1 cellular context compared by ENCODE assay signal in the genomic region with DNA sequence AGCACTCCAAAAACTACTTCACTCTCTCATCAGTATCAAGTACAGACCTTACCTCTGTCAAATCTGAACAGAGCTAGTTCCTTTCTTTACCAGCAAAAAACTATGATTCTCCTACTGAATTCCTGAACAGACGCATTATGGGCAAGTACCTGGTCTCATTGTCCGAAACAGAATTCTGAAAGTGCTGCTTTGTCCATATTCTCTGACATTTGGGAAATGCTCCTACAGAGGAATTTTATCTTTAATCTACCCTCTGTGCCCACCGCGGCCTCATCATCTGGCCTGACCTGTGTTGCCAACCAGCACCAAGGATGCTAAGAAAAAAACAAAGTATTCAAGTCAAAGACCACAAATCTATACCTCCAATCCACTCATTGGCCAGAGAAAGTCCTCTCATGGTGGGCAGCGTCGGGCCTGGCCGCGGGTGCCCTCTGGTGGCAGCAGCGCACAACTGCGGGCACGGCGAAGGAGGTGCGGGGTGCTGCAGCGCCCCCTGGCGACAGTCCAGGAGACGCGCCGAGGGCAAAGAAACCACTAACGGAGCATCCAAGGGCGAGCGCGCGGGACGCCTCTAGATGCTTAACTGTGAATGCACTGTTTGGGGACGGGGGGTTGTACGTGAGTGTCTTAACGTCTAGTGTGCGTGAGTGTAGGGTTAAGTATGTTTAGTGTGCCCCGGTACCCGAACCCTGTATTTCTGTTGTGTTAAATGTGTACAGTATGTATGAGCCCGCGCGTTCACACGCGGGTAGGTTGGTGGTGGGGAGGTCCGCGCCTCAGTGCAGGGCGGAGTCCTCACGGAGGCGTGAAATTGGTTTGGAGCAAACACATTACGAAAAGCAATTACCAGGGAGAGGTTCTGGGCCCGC.
A peak's percentile ranks its signal among the peaks of the same experiment; 100 is the strongest.
TF ChIP-seq lines count a peak whose summit lies in the region.

No MANE protein-coding gene starts in this region.

TF ChIP-seq in K562, 482 proteins besides CTCF, POLR2A, EP300 and RAD21 (continued from another document and continues in another):
- TF ChIP-seq, protein P1, sequence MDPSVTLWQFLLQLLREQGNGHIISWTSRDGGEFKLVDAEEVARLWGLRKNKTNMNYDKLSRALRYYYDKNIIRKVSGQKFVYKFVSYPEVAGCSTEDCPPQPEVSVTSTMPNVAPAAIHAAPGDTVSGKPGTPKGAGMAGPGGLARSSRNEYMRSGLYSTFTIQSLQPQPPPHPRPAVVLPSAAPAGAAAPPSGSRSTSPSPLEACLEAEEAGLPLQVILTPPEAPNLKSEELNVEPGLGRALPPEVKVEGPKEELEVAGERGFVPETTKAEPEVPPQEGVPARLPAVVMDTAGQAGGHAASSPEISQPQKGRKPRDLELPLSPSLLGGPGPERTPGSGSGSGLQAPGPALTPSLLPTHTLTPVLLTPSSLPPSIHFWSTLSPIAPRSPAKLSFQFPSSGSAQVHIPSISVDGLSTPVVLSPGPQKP (CRISPR knock-in tag; IDR thresholded peaks at IDR 0.05) = no peak
- TF ChIP-seq BRD9 (IDR thresholded peaks at IDR 0.05; ENCODE audit: low read depth, partially characterized antibody) = no peak
- TF ChIP-seq POU5F1 (IDR thresholded peaks at IDR 0.05; ENCODE audit: borderline replicate concordance, low read depth, low read length, partially characterized antibody) = no peak
- TF ChIP-seq, protein P2, sequence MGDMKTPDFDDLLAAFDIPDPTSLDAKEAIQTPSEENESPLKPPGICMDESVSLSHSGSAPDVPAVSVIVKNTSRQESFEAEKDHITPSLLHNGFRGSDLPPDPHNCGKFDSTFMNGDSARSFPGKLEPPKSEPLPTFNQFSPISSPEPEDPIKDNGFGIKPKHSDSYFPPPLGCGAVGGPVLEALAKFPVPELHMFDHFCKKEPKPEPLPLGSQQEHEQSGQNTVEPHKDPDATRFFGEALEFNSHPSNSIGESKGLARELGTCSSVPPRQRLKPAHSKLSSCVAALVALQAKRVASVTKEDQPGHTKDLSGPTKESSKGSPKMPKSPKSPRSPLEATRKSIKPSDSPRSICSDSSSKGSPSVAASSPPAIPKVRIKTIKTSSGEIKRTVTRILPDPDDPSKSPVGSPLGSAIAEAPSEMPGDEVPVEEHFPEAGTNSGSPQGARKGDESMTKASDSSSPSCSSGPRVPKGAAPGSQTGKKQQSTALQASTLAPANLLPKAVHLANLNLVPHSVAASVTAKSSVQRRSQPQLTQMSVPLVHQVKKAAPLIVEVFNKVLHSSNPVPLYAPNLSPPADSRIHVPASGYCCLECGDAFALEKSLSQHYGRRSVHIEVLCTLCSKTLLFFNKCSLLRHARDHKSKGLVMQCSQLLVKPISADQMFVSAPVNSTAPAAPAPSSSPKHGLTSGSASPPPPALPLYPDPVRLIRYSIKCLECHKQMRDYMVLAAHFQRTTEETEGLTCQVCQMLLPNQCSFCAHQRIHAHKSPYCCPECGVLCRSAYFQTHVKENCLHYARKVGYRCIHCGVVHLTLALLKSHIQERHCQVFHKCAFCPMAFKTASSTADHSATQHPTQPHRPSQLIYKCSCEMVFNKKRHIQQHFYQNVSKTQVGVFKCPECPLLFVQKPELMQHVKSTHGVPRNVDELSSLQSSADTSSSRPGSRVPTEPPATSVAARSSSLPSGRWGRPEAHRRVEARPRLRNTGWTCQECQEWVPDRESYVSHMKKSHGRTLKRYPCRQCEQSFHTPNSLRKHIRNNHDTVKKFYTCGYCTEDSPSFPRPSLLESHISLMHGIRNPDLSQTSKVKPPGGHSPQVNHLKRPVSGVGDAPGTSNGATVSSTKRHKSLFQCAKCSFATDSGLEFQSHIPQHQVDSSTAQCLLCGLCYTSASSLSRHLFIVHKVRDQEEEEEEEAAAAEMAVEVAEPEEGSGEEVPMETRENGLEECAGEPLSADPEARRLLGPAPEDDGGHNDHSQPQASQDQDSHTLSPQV (IDR thresholded peaks at IDR 0.05) = no peak; the same call in none of the 2 replicates
- no peak; the same call in 1 of the 2 replicates for TF ChIP-seq ZNF143 (CRISPR knock-in tag; IDR thresholded peaks at IDR 0.05)
- peak; percentile 35; the same call in 1 of the 2 replicates for TF ChIP-seq ZNF274 (IDR thresholded peaks at IDR 0.05; ENCODE audit: borderline replicate concordance, low read depth, low read length)
- TF ChIP-seq RBM14 (IDR thresholded peaks at IDR 0.05; ENCODE audit: borderline replicate concordance, insufficient read depth, low read depth, low read length) = peak; percentile 89; the same call in 1 of the 2 replicates
- TF ChIP-seq GTF2A2 (tag; IDR thresholded peaks at IDR 0.05) = no peak
- peak; percentile 96 for TF ChIP-seq LCOR (CRISPR knock-in tag; IDR thresholded peaks at IDR 0.05)
- no peak for TF ChIP-seq SNIP1 (IDR thresholded peaks at IDR 0.05; ENCODE audit: low read depth)
- no peak for TF ChIP-seq ZNF408 (CRISPR knock-in tag; IDR thresholded peaks at IDR 0.05; ENCODE audit: low read depth)
- TF ChIP-seq XRCC5 (IDR thresholded peaks at IDR 0.05; ENCODE audit: low read depth, low read length) = peak; percentile 100
- no peak; the same call in 1 of the 2 replicates for TF ChIP-seq PHF8 (IDR thresholded peaks at IDR 0.05; ENCODE audit: borderline replicate concordance, low read length)
- no peak for TF ChIP-seq RBM25 (IDR thresholded peaks at IDR 0.05; ENCODE audit: low read depth, low read length, severe bottlenecking)
- no peak for TF ChIP-seq RBM34 (IDR thresholded peaks at IDR 0.05; ENCODE audit: borderline replicate concordance, insufficient read depth, low read length)
- TF ChIP-seq ZNF354B (CRISPR knock-in tag; IDR thresholded peaks at IDR 0.05) = no peak
- no peak for TF ChIP-seq PYGO2 (tag; IDR thresholded peaks at IDR 0.05)
- no peak for TF ChIP-seq PHB2 (IDR thresholded peaks at IDR 0.05; ENCODE audit: low read depth)
- TF ChIP-seq TCF7L2 (IDR thresholded peaks at IDR 0.05; ENCODE audit: low read depth, low read length) = no peak
- TF ChIP-seq, protein P3, sequence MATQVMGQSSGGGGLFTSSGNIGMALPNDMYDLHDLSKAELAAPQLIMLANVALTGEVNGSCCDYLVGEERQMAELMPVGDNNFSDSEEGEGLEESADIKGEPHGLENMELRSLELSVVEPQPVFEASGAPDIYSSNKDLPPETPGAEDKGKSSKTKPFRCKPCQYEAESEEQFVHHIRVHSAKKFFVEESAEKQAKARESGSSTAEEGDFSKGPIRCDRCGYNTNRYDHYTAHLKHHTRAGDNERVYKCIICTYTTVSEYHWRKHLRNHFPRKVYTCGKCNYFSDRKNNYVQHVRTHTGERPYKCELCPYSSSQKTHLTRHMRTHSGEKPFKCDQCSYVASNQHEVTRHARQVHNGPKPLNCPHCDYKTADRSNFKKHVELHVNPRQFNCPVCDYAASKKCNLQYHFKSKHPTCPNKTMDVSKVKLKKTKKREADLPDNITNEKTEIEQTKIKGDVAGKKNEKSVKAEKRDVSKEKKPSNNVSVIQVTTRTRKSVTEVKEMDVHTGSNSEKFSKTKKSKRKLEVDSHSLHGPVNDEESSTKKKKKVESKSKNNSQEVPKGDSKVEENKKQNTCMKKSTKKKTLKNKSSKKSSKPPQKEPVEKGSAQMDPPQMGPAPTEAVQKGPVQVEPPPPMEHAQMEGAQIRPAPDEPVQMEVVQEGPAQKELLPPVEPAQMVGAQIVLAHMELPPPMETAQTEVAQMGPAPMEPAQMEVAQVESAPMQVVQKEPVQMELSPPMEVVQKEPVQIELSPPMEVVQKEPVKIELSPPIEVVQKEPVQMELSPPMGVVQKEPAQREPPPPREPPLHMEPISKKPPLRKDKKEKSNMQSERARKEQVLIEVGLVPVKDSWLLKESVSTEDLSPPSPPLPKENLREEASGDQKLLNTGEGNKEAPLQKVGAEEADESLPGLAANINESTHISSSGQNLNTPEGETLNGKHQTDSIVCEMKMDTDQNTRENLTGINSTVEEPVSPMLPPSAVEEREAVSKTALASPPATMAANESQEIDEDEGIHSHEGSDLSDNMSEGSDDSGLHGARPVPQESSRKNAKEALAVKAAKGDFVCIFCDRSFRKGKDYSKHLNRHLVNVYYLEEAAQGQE (CRISPR knock-in tag; IDR thresholded peaks at IDR 0.05; ENCODE audit: low read depth) = 0 out of 2 replicates have a peak, but pooled peaks have one; percentile 38
- TF ChIP-seq, protein P4, sequence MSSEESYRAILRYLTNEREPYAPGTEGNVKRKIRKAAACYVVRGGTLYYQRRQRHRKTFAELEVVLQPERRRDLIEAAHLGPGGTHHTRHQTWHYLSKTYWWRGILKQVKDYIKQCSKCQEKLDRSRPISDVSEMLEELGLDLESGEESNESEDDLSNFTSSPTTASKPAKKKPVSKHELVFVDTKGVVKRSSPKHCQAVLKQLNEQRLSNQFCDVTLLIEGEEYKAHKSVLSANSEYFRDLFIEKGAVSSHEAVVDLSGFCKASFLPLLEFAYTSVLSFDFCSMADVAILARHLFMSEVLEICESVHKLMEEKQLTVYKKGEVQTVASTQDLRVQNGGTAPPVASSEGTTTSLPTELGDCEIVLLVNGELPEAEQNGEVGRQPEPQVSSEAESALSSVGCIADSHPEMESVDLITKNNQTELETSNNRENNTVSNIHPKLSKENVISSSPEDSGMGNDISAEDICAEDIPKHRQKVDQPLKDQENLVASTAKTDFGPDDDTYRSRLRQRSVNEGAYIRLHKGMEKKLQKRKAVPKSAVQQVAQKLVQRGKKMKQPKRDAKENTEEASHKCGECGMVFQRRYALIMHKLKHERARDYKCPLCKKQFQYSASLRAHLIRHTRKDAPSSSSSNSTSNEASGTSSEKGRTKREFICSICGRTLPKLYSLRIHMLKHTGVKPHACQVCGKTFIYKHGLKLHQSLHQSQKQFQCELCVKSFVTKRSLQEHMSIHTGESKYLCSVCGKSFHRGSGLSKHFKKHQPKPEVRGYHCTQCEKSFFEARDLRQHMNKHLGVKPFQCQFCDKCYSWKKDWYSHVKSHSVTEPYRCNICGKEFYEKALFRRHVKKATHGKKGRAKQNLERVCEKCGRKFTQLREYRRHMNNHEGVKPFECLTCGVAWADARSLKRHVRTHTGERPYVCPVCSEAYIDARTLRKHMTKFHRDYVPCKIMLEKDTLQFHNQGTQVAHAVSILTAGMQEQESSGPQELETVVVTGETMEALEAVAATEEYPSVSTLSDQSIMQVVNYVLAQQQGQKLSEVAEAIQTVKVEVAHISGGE (CRISPR knock-in tag; IDR thresholded peaks at IDR 0.05) = no peak
- no peak for TF ChIP-seq ZNF165 (CRISPR knock-in tag; IDR thresholded peaks at IDR 0.05; ENCODE audit: borderline replicate concordance)
- TF ChIP-seq, protein P5, sequence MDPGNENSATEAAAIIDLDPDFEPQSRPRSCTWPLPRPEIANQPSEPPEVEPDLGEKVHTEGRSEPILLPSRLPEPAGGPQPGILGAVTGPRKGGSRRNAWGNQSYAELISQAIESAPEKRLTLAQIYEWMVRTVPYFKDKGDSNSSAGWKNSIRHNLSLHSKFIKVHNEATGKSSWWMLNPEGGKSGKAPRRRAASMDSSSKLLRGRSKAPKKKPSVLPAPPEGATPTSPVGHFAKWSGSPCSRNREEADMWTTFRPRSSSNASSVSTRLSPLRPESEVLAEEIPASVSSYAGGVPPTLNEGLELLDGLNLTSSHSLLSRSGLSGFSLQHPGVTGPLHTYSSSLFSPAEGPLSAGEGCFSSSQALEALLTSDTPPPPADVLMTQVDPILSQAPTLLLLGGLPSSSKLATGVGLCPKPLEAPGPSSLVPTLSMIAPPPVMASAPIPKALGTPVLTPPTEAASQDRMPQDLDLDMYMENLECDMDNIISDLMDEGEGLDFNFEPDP (CRISPR knock-in tag; IDR thresholded peaks at IDR 0.05) = no peak
- peak; percentile 90; the same call in 1 of the 2 replicates for TF ChIP-seq PHF21A (IDR thresholded peaks at IDR 0.05; ENCODE audit: borderline replicate concordance, low read depth)
- peak; percentile 41; the same call in 1 of the 2 replicates for TF ChIP-seq BMI1 (IDR thresholded peaks at IDR 0.05; ENCODE audit: low read length)
- peak; percentile 93 for TF ChIP-seq CREM (IDR thresholded peaks at IDR 0.05; ENCODE audit: low read depth)
- no peak for TF ChIP-seq DPF2 (IDR thresholded peaks at IDR 0.05)
- no peak for TF ChIP-seq PCBP2 (IDR thresholded peaks at IDR 0.05; ENCODE audit: low read depth, low read length, poor library complexity, severe bottlenecking)
- TF ChIP-seq, protein P6, sequence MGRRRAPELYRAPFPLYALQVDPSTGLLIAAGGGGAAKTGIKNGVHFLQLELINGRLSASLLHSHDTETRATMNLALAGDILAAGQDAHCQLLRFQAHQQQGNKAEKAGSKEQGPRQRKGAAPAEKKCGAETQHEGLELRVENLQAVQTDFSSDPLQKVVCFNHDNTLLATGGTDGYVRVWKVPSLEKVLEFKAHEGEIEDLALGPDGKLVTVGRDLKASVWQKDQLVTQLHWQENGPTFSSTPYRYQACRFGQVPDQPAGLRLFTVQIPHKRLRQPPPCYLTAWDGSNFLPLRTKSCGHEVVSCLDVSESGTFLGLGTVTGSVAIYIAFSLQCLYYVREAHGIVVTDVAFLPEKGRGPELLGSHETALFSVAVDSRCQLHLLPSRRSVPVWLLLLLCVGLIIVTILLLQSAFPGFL (CRISPR knock-in tag; IDR thresholded peaks at IDR 0.05) = peak; percentile 73; the same call in 1 of the 2 replicates
- TF ChIP-seq SNRNP70 (optimal IDR thresholded peaks at IDR 0.05; ENCODE audit: low read depth, low read length) = no peak
- peak in 1 of 2 experiments; percentile 55 for TF ChIP-seq NCOA2 (IDR thresholded peaks at IDR 0.05; ENCODE audit: partially characterized antibody in 2 of 2)
- TF ChIP-seq MAZ (CRISPR knock-in tag; conservative IDR thresholded peaks at IDR 0.05 in 1 of 2, IDR thresholded peaks at IDR 0.05 in 1 of 2) = peak; percentile 75 to 91
- no peak for TF ChIP-seq HDAC1 (IDR thresholded peaks at IDR 0.05)
- TF ChIP-seq ZBTB1 (CRISPR knock-in tag; IDR thresholded peaks at IDR 0.05; ENCODE audit: borderline replicate concordance, low read depth) = 0 out of 2 replicates have a peak, but pooled peaks have one; percentile 35
- TF ChIP-seq, protein P7, sequence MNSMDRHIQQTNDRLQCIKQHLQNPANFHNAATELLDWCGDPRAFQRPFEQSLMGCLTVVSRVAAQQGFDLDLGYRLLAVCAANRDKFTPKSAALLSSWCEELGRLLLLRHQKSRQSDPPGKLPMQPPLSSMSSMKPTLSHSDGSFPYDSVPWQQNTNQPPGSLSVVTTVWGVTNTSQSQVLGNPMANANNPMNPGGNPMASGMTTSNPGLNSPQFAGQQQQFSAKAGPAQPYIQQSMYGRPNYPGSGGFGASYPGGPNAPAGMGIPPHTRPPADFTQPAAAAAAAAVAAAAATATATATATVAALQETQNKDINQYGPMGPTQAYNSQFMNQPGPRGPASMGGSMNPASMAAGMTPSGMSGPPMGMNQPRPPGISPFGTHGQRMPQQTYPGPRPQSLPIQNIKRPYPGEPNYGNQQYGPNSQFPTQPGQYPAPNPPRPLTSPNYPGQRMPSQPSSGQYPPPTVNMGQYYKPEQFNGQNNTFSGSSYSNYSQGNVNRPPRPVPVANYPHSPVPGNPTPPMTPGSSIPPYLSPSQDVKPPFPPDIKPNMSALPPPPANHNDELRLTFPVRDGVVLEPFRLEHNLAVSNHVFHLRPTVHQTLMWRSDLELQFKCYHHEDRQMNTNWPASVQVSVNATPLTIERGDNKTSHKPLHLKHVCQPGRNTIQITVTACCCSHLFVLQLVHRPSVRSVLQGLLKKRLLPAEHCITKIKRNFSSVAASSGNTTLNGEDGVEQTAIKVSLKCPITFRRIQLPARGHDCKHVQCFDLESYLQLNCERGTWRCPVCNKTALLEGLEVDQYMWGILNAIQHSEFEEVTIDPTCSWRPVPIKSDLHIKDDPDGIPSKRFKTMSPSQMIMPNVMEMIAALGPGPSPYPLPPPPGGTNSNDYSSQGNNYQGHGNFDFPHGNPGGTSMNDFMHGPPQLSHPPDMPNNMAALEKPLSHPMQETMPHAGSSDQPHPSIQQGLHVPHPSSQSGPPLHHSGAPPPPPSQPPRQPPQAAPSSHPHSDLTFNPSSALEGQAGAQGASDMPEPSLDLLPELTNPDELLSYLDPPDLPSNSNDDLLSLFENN (IDR thresholded peaks at IDR 0.05; ENCODE audit: low read depth in 2 of 2, low read length in 2 of 2) = peak; percentile 62 to 68; a peak in 2 of 4 replicates
- TF ChIP-seq ZNF311 (CRISPR knock-in tag; IDR thresholded peaks at IDR 0.05) = no peak
- TF ChIP-seq ZNF764 (CRISPR knock-in tag; IDR thresholded peaks at IDR 0.05; ENCODE audit: low read depth) = 0 out of 2 replicates have a peak, but pooled peaks have one; percentile 22
- TF ChIP-seq JUNB (CRISPR knock-in tag; conservative IDR thresholded peaks at IDR 0.05) = no peak
- no peak for TF ChIP-seq MCM3 (IDR thresholded peaks at IDR 0.05)
